ENCODE assay signal across 23 cellular contexts in the genomic region with DNA sequence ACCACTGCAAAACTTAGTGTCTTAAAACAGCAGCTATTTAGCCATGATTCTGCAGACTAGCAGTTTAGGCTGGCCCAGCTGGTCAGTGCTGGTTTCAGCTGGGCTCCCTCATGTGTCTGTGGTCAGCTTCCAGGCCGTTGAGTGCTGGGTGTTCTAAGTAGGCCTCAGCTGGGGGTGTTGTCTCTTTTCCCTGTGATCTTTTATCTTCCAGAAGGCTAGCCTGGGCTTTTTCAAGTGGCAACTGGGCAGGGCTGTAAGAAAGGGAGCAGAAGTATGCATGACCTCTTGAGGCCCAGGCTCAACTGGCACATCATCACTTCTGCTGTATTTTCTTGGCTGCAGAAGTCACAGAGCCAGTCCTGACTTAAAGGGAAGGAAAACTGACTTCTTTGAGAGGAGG.
DNase-seq lines count a peak whose midpoint lies in the region; ATAC-seq and TF ChIP-seq lines count a peak whose summit lies in the region.
"Had no signal": no experiment of that assay in that cellular context is flagged by ENCODE, and none has a peak within 500 bp of the region (broad histone marks: within the 10 kb centered on the region; RNA-seq: fewer than 3 reads in every experiment).

No MANE protein-coding gene starts in this region.

- TF ChIP-seq CTCF in fibroblast of lung (conservative IDR thresholded peaks at IDR 0.05 in 1 of 2, IDR thresholded peaks at IDR 0.05 in 1 of 2; ENCODE audit: low read depth in 1 of 2, low read length in 2 of 2) (no peak), left lung (IDR thresholded peaks at IDR 0.05) (no peak), thyroid gland (IDR thresholded peaks at IDR 0.05) (no peak), dorsolateral prefrontal cortex (IDR thresholded peaks at IDR 0.05 in 54 of 56, conservative IDR thresholded peaks at IDR 0.05 in 2 of 56; ENCODE audit: low read depth in 1 of 56, partially characterized antibody in 56 of 56) (no peak)

- H3K4me1 ChIP-seq in fibroblast of lung (ENCODE audit: control insufficient read depth, extremely low read depth, insufficient read depth, low read length) (no peaks in the 10 kb centered on the region), left lung (no peaks in the 10 kb centered on the region), thyroid gland (peaks cover 18 to 22% of the 10 kb centered on the region in 2 donors)
- H3K4me1 ChIP-seq: tibial artery had no signal

- H3K4me1 Mint-ChIP-seq in activated naive CD4-positive, alpha-beta T cell treated with anti-CD3 and anti-CD28 coated beads, Interleukin-2, amount 10 ng/mL, durations not matched to agents 7 days and 5 days: no peaks in the 10 kb centered on the region
- H3K4me1 Mint-ChIP-seq: activated CD4-positive, alpha-beta T cell treated with anti-CD3 and anti-CD28 coated beads, Interleukin-2, amount 10 ng/mL, durations not matched to agents 7 days and 5 days; CD4-positive, CD25-positive, alpha-beta regulatory T cell; central memory CD8-positive, alpha-beta T cell; memory B cell had no signal

- H3K9me3 Mint-ChIP-seq in activated naive CD4-positive, alpha-beta T cell treated with anti-CD3 and anti-CD28 coated beads, Interleukin-2, amount 10 ng/mL, durations not matched to agents 7 days and 5 days: no peaks in the 10 kb centered on the region
- H3K9me3 Mint-ChIP-seq: activated CD4-positive, alpha-beta T cell treated with anti-CD3 and anti-CD28 coated beads, Interleukin-2, amount 10 ng/mL, durations not matched to agents 7 days and 5 days; activated naive CD4-positive, alpha-beta T cell treated with anti-CD3 and anti-CD28 coated beads for 36 hours; activated T-cell treated with anti-CD3 and anti-CD28 coated beads, Interleukin-2, amount 50 U/mL, for 72 hours; central memory CD8-positive, alpha-beta T cell; memory B cell had no signal

- no peaks in the 10 kb centered on the region for H3K36me3 Mint-ChIP-seq in activated naive CD4-positive, alpha-beta T cell treated with anti-CD3 and anti-CD28 coated beads, Interleukin-2, amount 10 ng/mL, durations not matched to agents 7 days and 5 days
- H3K36me3 Mint-ChIP-seq: CD4-positive, CD25-positive, alpha-beta regulatory T cell; memory B cell; naive thymus-derived CD4-positive, alpha-beta T cell had no signal

- peaks cover 7% of the 10 kb centered on the region for H3K27me3 Mint-ChIP-seq in activated naive CD4-positive, alpha-beta T cell treated with anti-CD3 and anti-CD28 coated beads, Interleukin-2, amount 10 ng/mL, durations not matched to agents 7 days and 5 days
- H3K27me3 Mint-ChIP-seq: activated CD4-positive, alpha-beta T cell treated with anti-CD3 and anti-CD28 coated beads, Interleukin-2, amount 10 ng/mL, durations not matched to agents 7 days and 5 days had no signal

- CTCF ChIA-PET in activated naive CD4-positive, alpha-beta T cell treated with anti-CD3 and anti-CD28 coated beads, Interleukin-2, amount 10 ng/mL, durations not matched to agents 7 days and 5 days (lab: Charles Lee): no interaction called here

- intact Hi-C loops in left lung (cut with DNase I) (no loop called here), thyroid gland (cut with DNase I) (no loop called here), dorsolateral prefrontal cortex (cut with DNase I) (no loop called here)

- DNase-seq in activated naive CD4-positive, alpha-beta T cell treated with anti-CD3 and anti-CD28 coated beads, Interleukin-2, amount 10 ng/mL, durations not matched to agents 7 days and 5 days: no peak
- no peak for DNase-seq in activated naive CD4-positive, alpha-beta T cell treated with anti-CD3 and anti-CD28 coated beads, Interleukin-2, amount 50 U/mL, for 16 hours
- peak; percentile 14 to 34 for DNase-seq in fibroblast of lung (ENCODE audit: low read depth in 2 of 2)
- peak in 1 of 2 donors; percentile 36 for DNase-seq in left lung
- peak; percentile 80 to 82 for DNase-seq in thyroid gland
- no peak for DNase-seq in H4 (ENCODE audit: low spot score)
- DNase-seq in dorsolateral prefrontal cortex: no peak
- no peak for DNase-seq in dermis blood vessel endothelial cell
- DNase-seq: activated CD4-positive, alpha-beta T cell treated with anti-CD3 and anti-CD28 coated beads, Interleukin-2, amount 10 ng/mL, durations not matched to agents 7 days and 5 days; activated naive CD4-positive, alpha-beta T cell treated with anti-CD3 and anti-CD28 coated beads for 36 hours; activated T-cell treated with anti-CD3 and anti-CD28 coated beads, Interleukin-2, amount 50 U/mL, for 72 hours; anterior cingulate cortex; CD4-positive, CD25-positive, alpha-beta regulatory T cell; naive thymus-derived CD4-positive, alpha-beta T cell; NCI-H446 treated with DMSO at 0.1 percent for 48 hours; stimulated activated CD4-positive, alpha-beta T cell treated with anti-CD3 and anti-CD28 coated beads, Interleukin-12 subunit alpha, Interleukin-12 subunit beta, amount 100 ng/mL, for 4 hours; stimulated activated CD4-positive, alpha-beta T cell treated with anti-CD3 and anti-CD28 coated beads, Interleukin-4, amount 100 ng/mL, for 4 hours; T-helper 9 cell; tibial artery had no signal

- peak; percentile 88 for ATAC-seq in left lung
- ATAC-seq: activated T-cell treated with anti-CD3 and anti-CD28 coated beads, Interleukin-2, amount 50 U/mL, for 72 hours; naive thymus-derived CD4-positive, alpha-beta T cell had no signal

- H3K9me3 ChIP-seq in fibroblast of lung (ENCODE audit: control insufficient read depth, insufficient read depth, low read depth, low read length) (no peaks in the 10 kb centered on the region), left lung (no peaks in the 10 kb centered on the region), thyroid gland (no peaks in the 10 kb centered on the region)
- H3K9me3 ChIP-seq: tibial artery had no signal

- no peak overlapping the region for H3K4me3 Mint-ChIP-seq in activated naive CD4-positive, alpha-beta T cell treated with anti-CD3 and anti-CD28 coated beads, Interleukin-2, amount 10 ng/mL, durations not matched to agents 7 days and 5 days
- H3K4me3 Mint-ChIP-seq: activated CD4-positive, alpha-beta T cell treated with anti-CD3 and anti-CD28 coated beads, Interleukin-2, amount 10 ng/mL, durations not matched to agents 7 days and 5 days; activated naive CD4-positive, alpha-beta T cell treated with anti-CD3 and anti-CD28 coated beads for 36 hours; activated T-cell treated with anti-CD3 and anti-CD28 coated beads, Interleukin-2, amount 50 U/mL, for 72 hours; CD4-positive, CD25-positive, alpha-beta regulatory T cell; central memory CD8-positive, alpha-beta T cell; memory B cell; naive thymus-derived CD4-positive, alpha-beta T cell; stimulated activated naive CD8-positive, alpha-beta T cell treated with anti-CD3 and anti-CD28 coated beads, Interleukin-15, Interleukin-2, amounts not matched to agents 100 ng/mL and 50 ng/mL, for 24 hours had no signal

- TF ChIP-seq POLR2A in thyroid gland (IDR thresholded peaks at IDR 0.05): no peak

- H3K27ac ChIP-seq in fibroblast of lung (ENCODE audit: insufficient read depth, low read length) (no peak overlapping the region), left lung (no peak overlapping the region), thyroid gland (peak overlapping the region; percentile 18 to 83 (median 61)), dorsolateral prefrontal cortex (no peak overlapping the region)
- H3K27ac ChIP-seq: 22Rv1, tibial artery had no signal

- H4K20me1 ChIP-seq in fibroblast of lung (ENCODE audit: control insufficient read depth, extremely low read depth, insufficient read depth, low read length): no peaks in the 10 kb centered on the region

- H3K36me3 ChIP-seq in fibroblast of lung (ENCODE audit: control insufficient read depth, insufficient read depth, low read length) (no peaks in the 10 kb centered on the region), left lung (no peaks in the 10 kb centered on the region), thyroid gland (no peaks in the 10 kb centered on the region)
- H3K36me3 ChIP-seq: tibial artery had no signal

- H2AFZ ChIP-seq in fibroblast of lung (ENCODE audit: low read length): no peak overlapping the region

- H3K27me3 ChIP-seq in fibroblast of lung (ENCODE audit: control insufficient read depth, insufficient read depth, low read length): no peaks in the 10 kb centered on the region
- H3K27me3 ChIP-seq in left lung: no peaks in the 10 kb centered on the region
- H3K27me3 ChIP-seq in thyroid gland: no peaks in the 10 kb centered on the region
- H3K27me3 ChIP-seq in dorsolateral prefrontal cortex: peaks cover 0 to 4% (median 0%) of the 10 kb centered on the region in 45 donors
- H3K27me3 ChIP-seq: tibial artery had no signal

- H3K9ac ChIP-seq in fibroblast of lung (ENCODE audit: insufficient read depth, low read length): no peak overlapping the region

- WGBS in thyroid gland, 2 donors: 0 to 20% methylated on average over 1 of the region's 1 CpG

- no peaks in the 10 kb centered on the region for H3K79me2 ChIP-seq in fibroblast of lung (ENCODE audit: control insufficient read depth, insufficient read depth, low read length)

- H3K4me3 ChIP-seq in fibroblast of lung (replicated peaks in 1 of 4; ENCODE audit: control extremely low read depth in 1 of 4, insufficient read depth in 1 of 4, low read depth in 3 of 4, low read length in 4 of 4): no peak overlapping the region
- H3K4me3 ChIP-seq in left lung: no peak overlapping the region
- no peak overlapping the region for H3K4me3 ChIP-seq in thyroid gland (replicated peaks in 1 of 3)
- H3K4me3 ChIP-seq in dorsolateral prefrontal cortex: no peak overlapping the region
- H3K4me3 ChIP-seq: tibial artery had no signal

- peak overlapping the region; percentile 1 for H3K27ac Mint-ChIP-seq in activated naive CD4-positive, alpha-beta T cell treated with anti-CD3 and anti-CD28 coated beads, Interleukin-2, amount 10 ng/mL, durations not matched to agents 7 days and 5 days
- H3K27ac Mint-ChIP-seq: activated CD4-positive, alpha-beta T cell treated with anti-CD3 and anti-CD28 coated beads, Interleukin-2, amount 10 ng/mL, durations not matched to agents 7 days and 5 days; activated naive CD4-positive, alpha-beta T cell treated with anti-CD3 and anti-CD28 coated beads for 36 hours; activated T-cell treated with anti-CD3 and anti-CD28 coated beads, Interleukin-2, amount 50 U/mL, for 72 hours; CD4-positive, CD25-positive, alpha-beta regulatory T cell; memory B cell; naive thymus-derived CD4-positive, alpha-beta T cell; stimulated activated naive CD8-positive, alpha-beta T cell treated with anti-CD3 and anti-CD28 coated beads, Interleukin-15, Interleukin-2, amounts not matched to agents 100 ng/mL and 50 ng/mL, for 24 hours had no signal

- H3K4me2 ChIP-seq in fibroblast of lung (ENCODE audit: extremely low read depth, insufficient read depth, low read length): no peak overlapping the region

Comparison
In these comparisons a context has a peak if more than half of its experiments do, and no peak if none do; other contexts are left out.
1. DNase-seq: peak in fibroblast of lung (2 of 2) and thyroid gland (2 of 2); none in activated naive CD4-positive, alpha-beta T cell treated with anti-CD3 and anti-CD28 coated beads, Interleukin-2, amount 10 ng/mL, durations not matched to agents 7 days and 5 days (single experiment), activated naive CD4-positive, alpha-beta T cell treated with anti-CD3 and anti-CD28 coated beads, Interleukin-2, amount 50 U/mL, for 16 hours (single experiment), H4 (single experiment), dorsolateral prefrontal cortex (0 of 10) and dermis blood vessel endothelial cell (single experiment).
2. H3K27ac ChIP-seq: peak in thyroid gland (3 of 3); none in fibroblast of lung (single experiment), left lung (0 of 2) and dorsolateral prefrontal cortex (0 of 59).